1 cellular context compared by ENCODE assay signal in genomic region chr6:35731736-35732532, GRCh38.
TF ChIP-seq lines count a peak whose summit lies in the region.

No MANE protein-coding gene starts in this region.

TF ChIP-seq in GM12878, 131 proteins besides CTCF, POLR2A, EP300 and RAD21 (continued from another document and continues in another):
- TF ChIP-seq ZNF274 (IDR thresholded peaks at IDR 0.05; ENCODE audit: insufficient read depth, insufficient read length): no peak
- no peak; the same call in 1 of the 2 replicates for TF ChIP-seq CREM (IDR thresholded peaks at IDR 0.05; ENCODE audit: low read depth)
- no peak for TF ChIP-seq KLF5 (IDR thresholded peaks at IDR 0.05; ENCODE audit: partially characterized antibody)
- TF ChIP-seq ZNF687 (IDR thresholded peaks at IDR 0.05): no peak; the same call in 1 of the 2 replicates
- no peak for TF ChIP-seq ZZZ3 (IDR thresholded peaks at IDR 0.05; ENCODE audit: control insufficient read depth, insufficient read length, low read depth)
- peak; percentile 91 to 92 for TF ChIP-seq IKZF2 (IDR thresholded peaks at IDR 0.05)
- TF ChIP-seq MTA2 (IDR thresholded peaks at IDR 0.05; ENCODE audit: low read depth): peak; percentile 31; the same call in 1 of the 2 replicates
- peak; percentile 62; the same call in 1 of the 2 replicates for TF ChIP-seq PML (IDR thresholded peaks at IDR 0.05; ENCODE audit: low read length)
- TF ChIP-seq MYB (IDR thresholded peaks at IDR 0.05; ENCODE audit: borderline replicate concordance, low read depth, low read length): no peak; the same call in 1 of the 2 replicates
- TF ChIP-seq TAF1 (IDR thresholded peaks at IDR 0.05; ENCODE audit: borderline replicate concordance, low read depth, low read length): peak; percentile 9; the same call in 1 of the 2 replicates
- TF ChIP-seq MXI1 (IDR thresholded peaks at IDR 0.05; ENCODE audit: low read depth, low read length): peak; percentile 82; the same call in 1 of the 2 replicates
- peak; percentile 37; the same call in 1 of the 2 replicates for TF ChIP-seq YY1 (IDR thresholded peaks at IDR 0.05; ENCODE audit: low read depth, low read length)
- no peak for TF ChIP-seq ZNF592 (IDR thresholded peaks at IDR 0.05)
- peak; percentile 15 for TF ChIP-seq RUNX3 (IDR thresholded peaks at IDR 0.05; ENCODE audit: low read length)
- TF ChIP-seq CEBPB (IDR thresholded peaks at IDR 0.05; ENCODE audit: borderline replicate concordance in 1 of 2, low read depth in 2 of 2, low read length in 2 of 2): no peak
- TF ChIP-seq RELB (IDR thresholded peaks at IDR 0.05; ENCODE audit: low read depth): peak; percentile 65; the same call in 1 of the 2 replicates
- TF ChIP-seq ZBTB4 (CRISPR knock-in tag; IDR thresholded peaks at IDR 0.05): no peak
- peak; percentile 83 for TF ChIP-seq SP1 (IDR thresholded peaks at IDR 0.05; ENCODE audit: low read depth, low read length)
- TF ChIP-seq MAX (IDR thresholded peaks at IDR 0.05; ENCODE audit: low read depth, low read length): no peak
- TF ChIP-seq WRNIP1 (IDR thresholded peaks at IDR 0.05; ENCODE audit: borderline replicate concordance, low read depth, low read length): no peak
- TF ChIP-seq RCOR1 (conservative IDR thresholded peaks at IDR 0.05; ENCODE audit: low read depth, low read length): no peak
- no peak for TF ChIP-seq TCF3 (IDR thresholded peaks at IDR 0.05; ENCODE audit: borderline replicate concordance, insufficient read depth, low read depth, low read length)
- no peak for TF ChIP-seq KDM1A (IDR thresholded peaks at IDR 0.05; ENCODE audit: borderline replicate concordance)
- no peak for TF ChIP-seq SUPT20H (IDR thresholded peaks at IDR 0.05; ENCODE audit: borderline replicate concordance, control insufficient read depth, low read depth, low read length)
- no peak for TF ChIP-seq ZBTB11 (CRISPR knock-in tag; IDR thresholded peaks at IDR 0.05)
- no peak for TF ChIP-seq SKIL (IDR thresholded peaks at IDR 0.05; ENCODE audit: low read depth, poor library complexity, severe bottlenecking)
- TF ChIP-seq SPI1 (IDR thresholded peaks at IDR 0.05; ENCODE audit: borderline replicate concordance, insufficient read depth, low read depth, low read length): no peak
- TF ChIP-seq RAD51 (IDR thresholded peaks at IDR 0.05): no peak
- TF ChIP-seq E2F8 (IDR thresholded peaks at IDR 0.05; ENCODE audit: low read depth, partially characterized antibody): no peak
- TF ChIP-seq CBX3 (IDR thresholded peaks at IDR 0.05; ENCODE audit: borderline replicate concordance, low read depth): no peak
- TF ChIP-seq JUNB (IDR thresholded peaks at IDR 0.05): no peak
- TF ChIP-seq RFX5 (IDR thresholded peaks at IDR 0.05; ENCODE audit: low read depth, low read length): no peak
- no peak for TF ChIP-seq GABPA (IDR thresholded peaks at IDR 0.05; ENCODE audit: low read depth)
- TF ChIP-seq EGR1 (IDR thresholded peaks at IDR 0.05; ENCODE audit: borderline replicate concordance in 1 of 2, low read depth in 2 of 2, low read length in 2 of 2): peak; percentile 61 to 100
- TF ChIP-seq TBL1XR1 (IDR thresholded peaks at IDR 0.05; ENCODE audit: low read depth, low read length): peak; percentile 71
- no peak for TF ChIP-seq STAT3 (IDR thresholded peaks at IDR 0.05; ENCODE audit: low read depth, low read length)
